ENCODE assay signal across 7 cellular contexts in genomic region chr10:129645487-129645886, GRCh38.
"Had no signal": no experiment of that assay in that cellular context is flagged by ENCODE, and none has a peak within 500 bp of the region (broad histone marks: within the 10 kb centered on the region; RNA-seq: fewer than 3 reads in every experiment).

No MANE protein-coding gene starts in this region.

- H3K27me3 Mint-ChIP-seq: IgD-negative memory B cell had no signal

- H3K9me3 Mint-ChIP-seq: IgD-negative memory B cell had no signal

- H3K4me3 Mint-ChIP-seq: IgD-negative memory B cell had no signal

- DNase-seq: IMR-90, KBM-7, KG1 had no signal

- H3K27ac Mint-ChIP-seq: IgD-negative memory B cell had no signal

- H3K4me3 ChIP-seq: K562 had no signal

- H3K27ac ChIP-seq: HL-60 had no signal

- ATAC-seq: HepG2, K562 had no signal
